ENCODE assay signal across 31 cellular contexts in genomic region chr6:127834136-127834535, GRCh38.
"Had no signal": no experiment of that assay in that cellular context is flagged by ENCODE, and none has a peak within 500 bp of the region (broad histone marks: within the 10 kb centered on the region; RNA-seq: fewer than 3 reads in every experiment).

No MANE protein-coding gene starts in this region.

- H3K4me3 ChIP-seq: coronary artery, dorsolateral prefrontal cortex had no signal

- ATAC-seq: activated T-cell treated with anti-CD3 and anti-CD28 coated beads, Interleukin-2, amount 50 U/mL, for 72 hours; esophagus mucosa; T-helper 17 cell had no signal

- H3K27me3 Mint-ChIP-seq: activated CD4-positive, alpha-beta memory T cell treated with anti-CD3 and anti-CD28 coated beads, Interleukin-2, amount 10 ng/mL, durations not matched to agents 7 days and 5 days; activated CD4-positive, alpha-beta T cell treated with anti-CD3 and anti-CD28 coated beads, Interleukin-2, amount 10 ng/mL, durations not matched to agents 7 days and 5 days; activated naive CD4-positive, alpha-beta T cell treated with anti-CD3 and anti-CD28 coated beads, Interleukin-2, amount 50 U/mL, for 24 hours; activated naive CD8-positive, alpha-beta T cell treated with anti-CD3 and anti-CD28 coated beads, Interleukin-2, amount 10 ng/mL, durations not matched to agents 7 days and 5 days; activated T-cell treated with anti-CD3 and anti-CD28 coated beads, Interleukin-2, amount 50 U/mL, for 24 hours; central memory CD8-positive, alpha-beta T cell; dendritic cell treated with granulocyte-macrophage colony-stimulating factor and Interleukin-4, amounts not matched to agents 40 ng/mL and 50 ng/mL, for 4 days; T-helper 17 cell had no signal

- H3K36me3 ChIP-seq: brain microvascular endothelial cell had no signal

- FAIRE-seq: astrocyte, bronchial epithelial cell, frontal cortex had no signal

- H3K27ac Mint-ChIP-seq: activated CD4-positive, alpha-beta memory T cell treated with anti-CD3 and anti-CD28 coated beads, Interleukin-2, amount 10 ng/mL, durations not matched to agents 7 days and 5 days; activated CD4-positive, alpha-beta T cell treated with anti-CD3 and anti-CD28 coated beads, Interleukin-2, amount 10 ng/mL, durations not matched to agents 7 days and 5 days; activated naive CD8-positive, alpha-beta T cell treated with anti-CD3 and anti-CD28 coated beads, Interleukin-2, amount 10 ng/mL, durations not matched to agents 7 days and 5 days; activated T-cell treated with anti-CD3 and anti-CD28 coated beads, Interleukin-2, amount 50 U/mL, for 24 hours; activated T-cell treated with anti-CD3 and anti-CD28 coated beads, Interleukin-2, amount 50 U/mL, for 72 hours; dendritic cell treated with granulocyte-macrophage colony-stimulating factor and Interleukin-4, amounts not matched to agents 40 ng/mL and 50 ng/mL, for 4 days; endodermal cell; T-helper 17 cell; T-helper 2 cell treated with Interferon-gamma antibody and Interleukin-4, amounts not matched to agents 5 μg/mL and 100 μg/mL, for 36 hours had no signal

- H3K4me3 Mint-ChIP-seq: activated CD4-positive, alpha-beta memory T cell treated with anti-CD3 and anti-CD28 coated beads, Interleukin-2, amount 10 ng/mL, durations not matched to agents 7 days and 5 days; activated CD4-positive, alpha-beta T cell treated with anti-CD3 and anti-CD28 coated beads, Interleukin-2, amount 10 ng/mL, durations not matched to agents 7 days and 5 days; activated naive CD4-positive, alpha-beta T cell treated with anti-CD3 and anti-CD28 coated beads, Interleukin-2, amount 50 U/mL, for 24 hours; activated naive CD8-positive, alpha-beta T cell treated with anti-CD3 and anti-CD28 coated beads, Interleukin-2, amount 10 ng/mL, durations not matched to agents 7 days and 5 days; activated T-cell treated with anti-CD3 and anti-CD28 coated beads, Interleukin-2, amount 50 U/mL, for 24 hours; activated T-cell treated with anti-CD3 and anti-CD28 coated beads, Interleukin-2, amount 50 U/mL, for 72 hours; central memory CD8-positive, alpha-beta T cell; dendritic cell treated with granulocyte-macrophage colony-stimulating factor and Interleukin-4, amounts not matched to agents 40 ng/mL and 50 ng/mL, for 4 days; endodermal cell; T-helper 17 cell; T-helper 2 cell treated with Interferon-gamma antibody and Interleukin-4, amounts not matched to agents 5 μg/mL and 100 μg/mL, for 36 hours had no signal

- H3K27me3 ChIP-seq: brain microvascular endothelial cell, dorsolateral prefrontal cortex had no signal

- DNase-seq: activated CD4-positive, alpha-beta memory T cell treated with anti-CD3 and anti-CD28 coated beads, Interleukin-2, amount 10 ng/mL, durations not matched to agents 7 days and 5 days; activated CD4-positive, alpha-beta T cell treated with anti-CD3 and anti-CD28 coated beads for 1 hour; activated CD4-positive, alpha-beta T cell treated with anti-CD3 and anti-CD28 coated beads for 4 hours; activated CD4-positive, alpha-beta T cell treated with anti-CD3 and anti-CD28 coated beads, Interleukin-2, amount 10 ng/mL, durations not matched to agents 7 days and 5 days; activated CD4-positive, alpha-beta T cell treated with anti-CD3 and anti-CD28 coated beads, Interleukin-2, amount 50 U/mL, for 4 hours; activated CD8-positive, alpha-beta memory T cell treated with anti-CD3 and anti-CD28 coated beads, Interleukin-2, amount 50 U/mL, for 48 hours; activated gamma-delta T cell; activated naive CD4-positive, alpha-beta T cell; activated naive CD8-positive, alpha-beta T cell treated with anti-CD3 and anti-CD28 coated beads, Interleukin-2, amount 10 ng/mL, durations not matched to agents 7 days and 5 days; activated T-cell treated with anti-CD3 and anti-CD28 coated beads for 4 hours; activated T-cell treated with anti-CD3 and anti-CD28 coated beads, Interleukin-2, amount 50 U/mL, for 24 hours; activated T-cell treated with anti-CD3 and anti-CD28 coated beads, Interleukin-2, amount 50 U/mL, for 72 hours; amniotic stem cell; anterior cingulate cortex; dorsolateral prefrontal cortex; effector memory CD4-positive, alpha-beta T cell; endodermal cell; foreskin fibroblast; head of caudate nucleus; T-helper 1 cell; T-helper 17 cell had no signal

- H3K9me3 Mint-ChIP-seq: activated CD4-positive, alpha-beta memory T cell treated with anti-CD3 and anti-CD28 coated beads, Interleukin-2, amount 10 ng/mL, durations not matched to agents 7 days and 5 days; activated T-cell treated with anti-CD3 and anti-CD28 coated beads, Interleukin-2, amount 50 U/mL, for 24 hours; activated T-cell treated with anti-CD3 and anti-CD28 coated beads, Interleukin-2, amount 50 U/mL, for 72 hours; central memory CD8-positive, alpha-beta T cell; dendritic cell treated with granulocyte-macrophage colony-stimulating factor and Interleukin-4, amounts not matched to agents 40 ng/mL and 50 ng/mL, for 4 days; endodermal cell; T-helper 2 cell treated with Interferon-gamma antibody and Interleukin-4, amounts not matched to agents 5 μg/mL and 100 μg/mL, for 36 hours had no signal

- H3K4me1 Mint-ChIP-seq: activated CD4-positive, alpha-beta memory T cell treated with anti-CD3 and anti-CD28 coated beads, Interleukin-2, amount 10 ng/mL, durations not matched to agents 7 days and 5 days had no signal

- H3K27ac ChIP-seq: brain microvascular endothelial cell, coronary artery, dorsolateral prefrontal cortex had no signal
